ENCODE assay signal across 12 cellular contexts in genomic region chr4:152359208-152360044, GRCh38.
DNase-seq lines count a peak whose midpoint lies in the region; ATAC-seq, FAIRE-seq and TF ChIP-seq lines count a peak whose summit lies in the region.
"Had no signal": no experiment of that assay in that cellular context is flagged by ENCODE, and none has a peak within 500 bp of the region (broad histone marks: within the 10 kb centered on the region; RNA-seq: fewer than 3 reads in every experiment).

No MANE protein-coding gene starts in this region.

- no peak overlapping the region for H3K4me3 ChIP-seq in HCT116 (replicated peaks in 1 of 2; ENCODE audit: low read depth in 1 of 2, low read length in 2 of 2)
- no peak overlapping the region for H3K4me3 ChIP-seq in HepG2 (replicated peaks in 1 of 3; ENCODE audit: insufficient read depth in 1 of 3, low read depth in 2 of 3, low read length in 3 of 3)
- H3K4me3 ChIP-seq: SJSA1 had no signal

- H3K4me2 ChIP-seq in HCT116 (ENCODE audit: low read length): peak overlapping the region; percentile 8; the same call in 1 of the 2 replicates
- H3K4me2 ChIP-seq in HepG2 (ENCODE audit: low read depth, low read length): no peak overlapping the region

- H3K9ac ChIP-seq in HCT116 (ENCODE audit: low read length) (no peak overlapping the region), HepG2 (ENCODE audit: insufficient read depth, low read depth, low read length) (no peak overlapping the region)

- RAD21 ChIA-PET in HCT116 (lab: Charles Lee; ENCODE audit: low non-redundant PET in 1 of 2, low total read pairs in 2 of 2, uncharacterized antibody in 2 of 2, unreplicated experiment in 2 of 2): no interaction called here

- CTCF ChIA-PET in HCT116 (lab: Charles Lee) (interaction anchor here (1.4 kb wide), 1 partner anchor 11 kb away, joined by 4 read pairs; no protein-coding TSS in a partner anchor), HepG2 (lab: Yijun Ruan, JAX; ENCODE audit: low intra/inter-chr PET ratio, low total read pairs) (no interaction called here)

- TF ChIP-seq RAD21 in HCT116 (IDR thresholded peaks at IDR 0.05; ENCODE audit: low read depth) (no peak), HepG2 (CRISPR knock-in tag; IDR thresholded peaks at IDR 0.05) (no peak)

- in situ Hi-C loops in HepG2 (cut with HindIII; ENCODE audit: extremely low pct_ligation_motif_present, low pct_unique_long_range_greater_than_20kb): no loop called here

- BruUV-seq in HCT116 (replicated peaks; lab: Mats Ljungman, UMichigan) (no TSS peak), HepG2 (replicated peaks; lab: Mats Ljungman, UMichigan) (no TSS peak)

- no peak for FAIRE-seq in HepG2 (lab: Jason Lieb, UNC)

- intact Hi-C loops in HCT116 (cut with micrococcal nuclease) (loop anchor here (1.0 to 10.0 kb wide), 3 partner anchors 255 to 715 kb away; no protein-coding TSS in a partner anchor), HepG2 (cut with micrococcal nuclease; ENCODE audit: unreplicated experiment) (no loop called here)

- H3K27ac ChIP-seq in HCT116 (ENCODE audit: low read depth, low read length) (no peak overlapping the region), HepG2 (ENCODE audit: extremely low read length, insufficient read depth, low read length) (no peak overlapping the region)
- H3K27ac ChIP-seq: SJSA1 had no signal

- H4K20me1 ChIP-seq in HCT116 (ENCODE audit: insufficient read depth) (no peaks in the 10 kb centered on the region), HepG2 (ENCODE audit: insufficient read depth, low read length) (peaks cover 4% of the 10 kb centered on the region; the same call in 1 of the 2 replicates)

- WGBS in HepG2 (ENCODE audit: low lambda C conversion rate): 96% methylated on average over 9 of the region's 9 CpGs

- H3K27me3 ChIP-seq in HCT116 (ENCODE audit: insufficient read depth, low read length) (no peaks in the 10 kb centered on the region), HepG2 (ENCODE audit: control insufficient read depth in 1 of 2, insufficient read depth in 2 of 2, low read length in 2 of 2) (no peaks in the 10 kb centered on the region)
- H3K27me3 ChIP-seq: SJSA1 had no signal

- H3K4me1 ChIP-seq in HCT116 (ENCODE audit: control insufficient read depth in 1 of 2, insufficient read depth in 2 of 2, low read length in 2 of 2) (peaks cover 0 to 28% of the 10 kb centered on the region in 2 experiments; a peak in 2 of 4 replicates), HepG2 (ENCODE audit: insufficient read depth, low read length) (peaks cover 10% of the 10 kb centered on the region)

- TF ChIP-seq CTCF in HCT116 (IDR thresholded peaks at IDR 0.05 in 2 of 3, conservative IDR thresholded peaks at IDR 0.05 in 1 of 3; ENCODE audit: borderline replicate concordance in 1 of 3, insufficient read depth in 1 of 3, low read depth in 2 of 3, low read length in 2 of 3) (no peak), HepG2 (CRISPR knock-in tag; IDR thresholded peaks at IDR 0.05) (no peak)

- H2AFZ ChIP-seq in HCT116 (ENCODE audit: low read depth, low read length, poor library complexity, severe bottlenecking) (no peak overlapping the region), HepG2 (ENCODE audit: low read length) (no peak overlapping the region)

- H3K36me3 ChIP-seq in HCT116 (ENCODE audit: control insufficient read depth in 1 of 2, insufficient read depth in 2 of 2, low read length in 2 of 2) (no peaks in the 10 kb centered on the region), HepG2 (replicated peaks in 1 of 2; ENCODE audit: control insufficient read depth in 1 of 2, insufficient read depth in 2 of 2, low read length in 2 of 2) (no peaks in the 10 kb centered on the region)
- H3K36me3 ChIP-seq: SJSA1 had no signal

- TF ChIP-seq EP300 in HepG2 (IDR thresholded peaks at IDR 0.05; ENCODE audit: low read depth in 2 of 2, low read length in 2 of 2) (no peak), HepG2 (CRISPR knock-in tag; IDR thresholded peaks at IDR 0.05; ENCODE audit: borderline replicate concordance) (no peak)

- TF ChIP-seq POLR2A in HCT116 (IDR thresholded peaks at IDR 0.05; ENCODE audit: borderline replicate concordance, extremely low read depth, insufficient read depth, insufficient read length) (no peak), HepG2 (IDR thresholded peaks at IDR 0.05; ENCODE audit: insufficient read depth in 1 of 2, low read depth in 2 of 2, low read length in 2 of 2) (no peak)

- H3K9me2 ChIP-seq in HCT116 (ENCODE audit: insufficient read depth): no peaks in the 10 kb centered on the region

- H3K79me2 ChIP-seq in HCT116 (ENCODE audit: insufficient read depth, low read length) (peaks cover 13% of the 10 kb centered on the region), HepG2 (ENCODE audit: insufficient read depth, low read length) (no peaks in the 10 kb centered on the region)

- ATAC-seq in GM18517 (IDR thresholded peaks at IDR 0.05; ENCODE audit: unreplicated experiment) (peak; percentile 67), HCT116 (no peak), HG03565 (IDR thresholded peaks at IDR 0.05; ENCODE audit: unreplicated experiment) (peak; percentile 68), HepG2 (no peak)
- ATAC-seq in activated CD4-positive, CD25-positive, alpha-beta regulatory T cell treated with anti-CD3 and anti-CD28 coated beads, Interleukin-2, amount 50 U/mL, for 24 hours: no peak

- H3K9me3 ChIP-seq in HCT116 (ENCODE audit: control insufficient read depth in 1 of 2, insufficient read depth in 1 of 2, low read depth in 1 of 2, low read length in 2 of 2) (no peaks in the 10 kb centered on the region), HepG2 (ENCODE audit: low read length) (no peaks in the 10 kb centered on the region)
- H3K9me3 ChIP-seq: SJSA1 had no signal

- DNase-seq in HCT116 (ENCODE audit: low read depth, low spot score): no peak
- no peak for DNase-seq in HepG2 (ENCODE audit: low spot score)
- DNase-seq in GM19240 (ENCODE audit: insufficient read length, low spot score): no peak
- no peak for DNase-seq in NCI-H510A (lab: John Stamatoyannopoulos, UW)
- no peak for DNase-seq in activated naive CD4-positive, alpha-beta T cell treated with anti-CD3 and anti-CD28 coated beads, Interleukin-2, amount 50 U/mL, for 16 hours
- DNase-seq: activated CD4-positive, alpha-beta T cell treated with anti-CD3 and anti-CD28 coated beads, Interleukin-2, amount 10 ng/mL, durations not matched to agents 7 days and 5 days; H9; NCI-H2107 had no signal

- POLR2A ChIA-PET in HCT116 (lab: Charles Lee): no interaction called here
- POLR2A ChIA-PET in HepG2 (lab: Yijun Ruan, JAX): no interaction called here

TF ChIP-seq in HCT116, 20 proteins besides CTCF, POLR2A, EP300 and RAD21 (continues in another document):
- TF ChIP-seq ZBTB33 (IDR thresholded peaks at IDR 0.05; ENCODE audit: extremely low read depth, insufficient replicate concordance, low read length) (no peak), ELF1 (IDR thresholded peaks at IDR 0.05; ENCODE audit: borderline replicate concordance, low read depth) (no peak), SIN3A (IDR thresholded peaks at IDR 0.05; ENCODE audit: low read depth) (no peak), POLR2AphosphoS5 (IDR thresholded peaks at IDR 0.05; ENCODE audit: low read depth, low read length) (no peak), CBX3 (IDR thresholded peaks at IDR 0.05; ENCODE audit: low read depth) (no peak), ATF3 (IDR thresholded peaks at IDR 0.05) (no peak), FOSL1 (IDR thresholded peaks at IDR 0.05; ENCODE audit: low read depth) (no peak)

TF ChIP-seq in HepG2, 621 proteins besides CTCF, POLR2A, EP300 and RAD21:
- TF ChIP-seq EEA1 (CRISPR knock-in tag; IDR thresholded peaks at IDR 0.05; ENCODE audit: borderline replicate concordance) (no peak), MBNL3 (CRISPR knock-in tag; conservative IDR thresholded peaks at IDR 0.05) (no peak), CENPBD1 (CRISPR knock-in tag; IDR thresholded peaks at IDR 0.05; ENCODE audit: borderline replicate concordance, low read depth) (no peak), YEATS2 (CRISPR knock-in tag; IDR thresholded peaks at IDR 0.05; ENCODE audit: borderline replicate concordance) (no peak), ZNF121 (CRISPR knock-in tag; IDR thresholded peaks at IDR 0.05) (peak; percentile 65; the same call in 1 of the 2 replicates)

Comparison
In these comparisons a context has a peak if more than half of its experiments do, and no peak if none do; other contexts are left out.
1. ATAC-seq: peak in GM18517 (single experiment) and HG03565 (single experiment); none in HCT116 (single experiment), HepG2 (single experiment) and activated CD4-positive, CD25-positive, alpha-beta regulatory T cell treated with anti-CD3 and anti-CD28 coated beads, Interleukin-2, amount 50 U/mL, for 24 hours (0 of 2).